Comparison of ENCODE assay signal across 1 cellular context in the genomic region with DNA sequence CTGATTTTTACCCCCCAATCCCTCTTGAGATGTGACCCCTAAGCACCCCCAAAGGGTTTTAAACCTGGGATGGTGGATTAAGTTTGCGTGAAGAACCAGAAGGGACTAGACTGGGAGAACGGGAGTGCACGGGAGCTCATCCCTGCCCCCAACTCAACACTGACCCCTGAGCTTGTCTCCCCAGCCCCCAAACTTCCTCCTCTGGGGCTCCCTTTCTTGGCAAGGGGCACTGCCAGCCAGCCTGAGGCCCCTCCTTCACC.
TF ChIP-seq lines count a peak whose summit lies in the region.

No MANE protein-coding gene starts in this region.

TF ChIP-seq in endothelial cell of umbilical vein, 7 proteins besides CTCF, POLR2A, EP300 and RAD21:
- TF ChIP-seq JUN (IDR thresholded peaks at IDR 0.05; ENCODE audit: borderline replicate concordance, insufficient read depth, insufficient read length, low read depth) (no peak), EZH2 (IDR thresholded peaks at IDR 0.05; ENCODE audit: borderline replicate concordance, low read depth, low read length, severe bottlenecking) (no peak), GATA2 (IDR thresholded peaks at IDR 0.05; ENCODE audit: insufficient read depth, insufficient read length, low read depth, low read length) (no peak), FOS (IDR thresholded peaks at IDR 0.05; ENCODE audit: borderline replicate concordance, insufficient read depth, low read length) (no peak), MYC (IDR thresholded peaks at IDR 0.05; ENCODE audit: low read depth, low read length) (no peak), POLR2AphosphoS5 (IDR thresholded peaks at IDR 0.05; ENCODE audit: insufficient read depth, low read depth, low read length) (no peak)
- TF ChIP-seq, protein P1, sequence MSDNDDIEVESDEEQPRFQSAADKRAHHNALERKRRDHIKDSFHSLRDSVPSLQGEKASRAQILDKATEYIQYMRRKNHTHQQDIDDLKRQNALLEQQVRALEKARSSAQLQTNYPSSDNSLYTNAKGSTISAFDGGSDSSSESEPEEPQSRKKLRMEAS (IDR thresholded peaks at IDR 0.05; ENCODE audit: insufficient read depth, insufficient read length) = no peak
